25 cellular contexts compared by ENCODE assay signal in genomic region chr2:19353721-19354050, GRCh38. TPM values are rescaled to one million over a fixed set of nuclear protein-coding genes. Genes with fewer than 3 reads are reported as not detected.
DNase-seq lines count a peak whose midpoint lies in the region; ATAC-seq and TF ChIP-seq lines count a peak whose summit lies in the region.
"Had no signal": no experiment of that assay in that cellular context is flagged by ENCODE, and none has a peak within 500 bp of the region (broad histone marks: within the 10 kb centered on the region; RNA-seq: fewer than 3 reads in every experiment).

No MANE protein-coding gene starts in this region.

- peak overlapping the region; percentile 65 for H3K4me3 Mint-ChIP-seq in GM23338
- peak overlapping the region in 3 of 5 experiments; percentile 34 to 72 (median 44) for H3K4me3 Mint-ChIP-seq in brain
- H3K4me3 Mint-ChIP-seq in osteocyte (ENCODE audit: unreplicated experiment) = no peak overlapping the region
- H3K4me3 Mint-ChIP-seq: CD8-positive, alpha-beta T cell had no signal

- H3K9me2 ChIP-seq in GM23338 (ENCODE audit: insufficient read depth) (no peaks in the 10 kb centered on the region), hepatocyte (replicated peaks; ENCODE audit: insufficient read depth) (no peaks in the 10 kb centered on the region)

- ATAC-seq in GM23338 (no peak), HG02870 (IDR thresholded peaks at IDR 0.05; ENCODE audit: unreplicated experiment) (no peak)
- ATAC-seq: A549; CD8-positive, alpha-beta T cell; GM12878; HCT116; HepG2 had no signal

- DNase-seq in GM23338 (ENCODE audit: low spot score) (no peak), hepatocyte (ENCODE audit: low spot score) (no peak), osteocyte (ENCODE audit: extremely low spot score, unreplicated experiment) (peak; percentile 69), glomerular visceral epithelial cell (ENCODE audit: extremely low spot score) (no peak), cardiac septum (ENCODE audit: low spot score) (no peak), UCSD-AML1 (lab: John Stamatoyannopoulos, UW; ENCODE audit: unreplicated experiment) (no peak)
- DNase-seq: CD8-positive, alpha-beta T cell; DMS53; EL; GM23248; KG1; NCI-H1105 treated with DMSO at 0.1 percent for 48 hours; NCI-H1694 treated with DMSO at 0.1 percent for 48 hours; NCI-H2107; NCI-H510A; NCI-H748 treated with DMSO at 0.1 percent for 48 hours; NK-92 treated with Interleukin-12 subunit alpha and Interleukin-12 subunit beta, amount 100 ng/mL, for 24 hours; SHP77 had no signal

- 68% methylated on average over 11 of the region's 11 CpGs for WGBS in hepatocyte (ENCODE audit: low lambda C conversion rate, missing lambda C conversion rate)

- H2AFZ ChIP-seq in GM23338 (no peak overlapping the region), hepatocyte (no peak overlapping the region)
- H2AFZ ChIP-seq: GM23248 had no signal

- H3K4me3 ChIP-seq in GM23338 = peak overlapping the region; percentile 60; the same call in 1 of the 2 replicates
- no peak overlapping the region for H3K4me3 ChIP-seq in hepatocyte
- H3K4me3 ChIP-seq: A549; BLaER1 treated with 17β-estradiol and CSF1 and Interleukin-3, amounts not matched to agents 10 nM and 100 nM; GM12878; GM23248 had no signal

- no peaks in the 10 kb centered on the region for H3K9me3 ChIP-seq in hepatocyte (ENCODE audit: low read depth)
- H3K9me3 ChIP-seq: A549 had no signal

- H3F3A ChIP-seq in GM23338 (replicated peaks; ENCODE audit: low read depth) = peaks cover 10% of the 10 kb centered on the region; the same call in 1 of the 2 replicates

- H3K27ac ChIP-seq in GM23338 (ENCODE audit: low read depth) (no peak overlapping the region), hepatocyte (no peak overlapping the region)
- H3K27ac ChIP-seq: A549; BLaER1 treated with 17β-estradiol and CSF1 and Interleukin-3, amounts not matched to agents 10 nM and 100 nM; GM23248 had no signal

- H3K79me2 ChIP-seq in GM23338 (replicated peaks; ENCODE audit: insufficient read depth) = no peaks in the 10 kb centered on the region
- peaks cover 62% of the 10 kb centered on the region for H3K79me2 ChIP-seq in hepatocyte

- peaks cover 4% of the 10 kb centered on the region for H3K9me3 Mint-ChIP-seq in GM23338
- peaks cover 0 to 10% (median 3%) of the 10 kb centered on the region in 5 experiments for H3K9me3 Mint-ChIP-seq in brain
- H3K9me3 Mint-ChIP-seq in osteocyte (ENCODE audit: unreplicated experiment) = no peaks in the 10 kb centered on the region
- H3K9me3 Mint-ChIP-seq: CD8-positive, alpha-beta T cell had no signal

- H3K27me3 ChIP-seq in GM23338 (ENCODE audit: insufficient read depth) (peaks cover 99% of the 10 kb centered on the region), hepatocyte (peaks cover 65% of the 10 kb centered on the region)

- H3K36me3 ChIP-seq in GM23338 (ENCODE audit: insufficient read depth) (no peaks in the 10 kb centered on the region; the same call in 1 of the 2 replicates), hepatocyte (replicated peaks; ENCODE audit: insufficient read depth, low read depth) (no peaks in the 10 kb centered on the region)
- H3K36me3 ChIP-seq: BLaER1 treated with 17β-estradiol and CSF1 and Interleukin-3, amounts not matched to agents 10 nM and 100 nM had no signal

- no peak overlapping the region for H3K27ac Mint-ChIP-seq in GM23338
- H3K27ac Mint-ChIP-seq in brain = no peak overlapping the region
- no peak overlapping the region for H3K27ac Mint-ChIP-seq in osteocyte (ENCODE audit: unreplicated experiment)
- H3K27ac Mint-ChIP-seq: CD8-positive, alpha-beta T cell had no signal

- H3K4me1 ChIP-seq in GM23338 (ENCODE audit: insufficient read depth) (peaks cover 58% of the 10 kb centered on the region), hepatocyte (ENCODE audit: insufficient read depth) (peaks cover 15% of the 10 kb centered on the region)

- TF ChIP-seq CTCF in GM23338 (conservative IDR thresholded peaks at IDR 0.05; ENCODE audit: low read depth in 2 of 2) = no peak
- TF ChIP-seq CTCF in brain (conservative IDR thresholded peaks at IDR 0.05) = no peak
- no peak for TF ChIP-seq CTCF in hepatocyte (IDR thresholded peaks at IDR 0.05; ENCODE audit: poor library complexity)
- TF ChIP-seq CTCF in osteocyte (IDR thresholded peaks at IDR 0.05) = no peak

- peaks cover 25% of the 10 kb centered on the region for H4K20me1 ChIP-seq in GM23338 (replicated peaks; ENCODE audit: insufficient read depth)
- H4K20me1 ChIP-seq in hepatocyte (ENCODE audit: insufficient read depth, poor library complexity, severe bottlenecking) = peaks cover 10% of the 10 kb centered on the region

- intact Hi-C loops in cardiac septum (cut with DNase I) = no loop called here

- H3K4me2 ChIP-seq in GM23338 = peak overlapping the region; percentile 84; the same call in 1 of the 2 replicates
- H3K4me2 ChIP-seq in hepatocyte = peak overlapping the region; percentile 54
- H3K4me2 ChIP-seq: A549; BLaER1 treated with 17β-estradiol and CSF1 and Interleukin-3, amounts not matched to agents 10 nM and 100 nM had no signal

- no peaks in the 10 kb centered on the region; the same call in 2 of the 3 replicates for H3K36me3 Mint-ChIP-seq in GM23338 (ENCODE audit: low read depth)
- H3K36me3 Mint-ChIP-seq in brain = no peaks in the 10 kb centered on the region
- H3K36me3 Mint-ChIP-seq in osteocyte (ENCODE audit: unreplicated experiment) = peaks cover 17% of the 10 kb centered on the region
- H3K36me3 Mint-ChIP-seq: CD8-positive, alpha-beta T cell had no signal

- H3K27me3 Mint-ChIP-seq in GM23338 (ENCODE audit: insufficient read depth, low read depth, poor library complexity) = peaks cover 98% of the 10 kb centered on the region
- H3K27me3 Mint-ChIP-seq in brain = peaks cover 100% of the 10 kb centered on the region
- peaks cover 22% of the 10 kb centered on the region for H3K27me3 Mint-ChIP-seq in osteocyte (ENCODE audit: unreplicated experiment)

- H3K4me1 Mint-ChIP-seq in GM23338 = peaks cover 47% of the 10 kb centered on the region
- H3K4me1 Mint-ChIP-seq in brain = peaks cover 48% of the 10 kb centered on the region
- peaks cover 29% of the 10 kb centered on the region for H3K4me1 Mint-ChIP-seq in osteocyte (ENCODE audit: unreplicated experiment)

TF ChIP-seq in GM23338, 12 proteins besides CTCF, POLR2A, EP300 and RAD21 (continues in another document):
- TF ChIP-seq EZH2 (IDR thresholded peaks at IDR 0.05; ENCODE audit: low read depth, unreplicated experiment) (peak; percentile 26), NANOG (IDR thresholded peaks at IDR 0.05; ENCODE audit: borderline replicate concordance) (no peak)

RNA-seq across cellular contexts. Expression of gene OSR1, which starts 4.7 kb away (rescaled TPM):
- total RNA-seq in GM23338 (2014; rRNA removed; shearing (Covaris generic)) = 0.24 TPM in 1 of 2 replicates, not detected in the other
- 0.23 TPM in 1 of 2 replicates, not detected in the other for polyA plus RNA-seq in GM23338 (2016; fragmentation: Nextera tagmentation; extraction: Ambion mirVana)
- polyA plus RNA-seq in brain (ENCODE audit: insufficient read depth, low read depth, low replicate concordance) = 0.44 TPM
- 16.1 and 19.8 TPM in 2 replicates for total RNA-seq in hepatocyte
- polyA plus RNA-seq in hepatocyte = 45.7 and 52.8 TPM in 2 replicates
- 5.8 and 6.1 TPM in 2 replicates for total RNA-seq in osteocyte
- total RNA-seq in cardiac septum = 1.4 TPM
- total RNA-seq: CD8-positive, alpha-beta T cell; GM12878 had no signal
- polyA plus RNA-seq: GM12878 had no signal
